In genomic region chr2:197011777-197012641, GRCh38 we compare ENCODE assay signal across 8 cellular contexts.
DNase-seq lines count a peak whose midpoint lies in the region; ATAC-seq and TF ChIP-seq lines count a peak whose summit lies in the region.

No MANE protein-coding gene starts in this region.

- ATAC-seq in GM21367 (IDR thresholded peaks at IDR 0.05; ENCODE audit: unreplicated experiment) (peak; percentile 59), aorta (ENCODE audit: low FRiP score) (no peak), HG02852 (IDR thresholded peaks at IDR 0.05; ENCODE audit: unreplicated experiment) (no peak)

- H3K4me2 ChIP-seq in SU-DHL-6 (ENCODE audit: low read depth, low read length, poor library complexity, severe bottlenecking) = no peak overlapping the region

- no peak overlapping the region for H3K4me3 Mint-ChIP-seq in dendritic cell treated with granulocyte-macrophage colony-stimulating factor and Interleukin-4, amounts not matched to agents 40 ng/mL and 50 ng/mL, for 4 days

- H3K4me3 ChIP-seq in SU-DHL-6 (ENCODE audit: insufficient read depth, low read length, poor library complexity, severe bottlenecking) (no peak overlapping the region), aorta (ENCODE audit: low read length in 2 of 2) (no peak overlapping the region)

- H3K36me3 ChIP-seq in SU-DHL-6 (ENCODE audit: low read length) = no peaks in the 10 kb centered on the region
- peaks cover 0 to 6% of the 10 kb centered on the region in 2 donors for H3K36me3 ChIP-seq in aorta (ENCODE audit: control insufficient read depth in 1 of 2, insufficient read depth in 2 of 2, low read length in 1 of 2)

- no peak overlapping the region for H2AFZ ChIP-seq in SU-DHL-6 (ENCODE audit: low read depth, low read length, severe bottlenecking)

- H3K27me3 ChIP-seq in SU-DHL-6 (ENCODE audit: low read length) (no peaks in the 10 kb centered on the region), aorta (ENCODE audit: control insufficient read depth in 1 of 2, insufficient read depth in 2 of 2, low read length in 1 of 2) (no peaks in the 10 kb centered on the region)

- peak; percentile 71 for TF ChIP-seq CTCF in SU-DHL-6 (IDR thresholded peaks at IDR 0.05; ENCODE audit: insufficient read depth, low read length, poor library complexity, severe bottlenecking)

- no peaks in the 10 kb centered on the region for H3K9me3 ChIP-seq in SU-DHL-6 (ENCODE audit: insufficient read depth, low read length)
- H3K9me3 ChIP-seq in aorta (ENCODE audit: control insufficient read depth, low read length) = no peaks in the 10 kb centered on the region

- no peak overlapping the region for H3K27ac ChIP-seq in SU-DHL-6 (ENCODE audit: low read depth, low read length)
- H3K27ac ChIP-seq in aorta (ENCODE audit: low read depth in 1 of 2, low read length in 2 of 2) = no peak overlapping the region

- H3F3A ChIP-seq in SU-DHL-6 (ENCODE audit: insufficient read depth) = no peaks in the 10 kb centered on the region

- H3K9ac ChIP-seq in SU-DHL-6 (ENCODE audit: low read length) = no peak overlapping the region

- H3K9me3 Mint-ChIP-seq in dendritic cell treated with granulocyte-macrophage colony-stimulating factor and Interleukin-4, amounts not matched to agents 40 ng/mL and 50 ng/mL, for 4 days = no peaks in the 10 kb centered on the region

- no peaks in the 10 kb centered on the region for H3K79me2 ChIP-seq in SU-DHL-6 (ENCODE audit: insufficient read depth, low read length)

- WGBS in aorta, 2 donors = 25 to 26% methylated on average over 5 of the region's 5 CpGs

- no peaks in the 10 kb centered on the region for H4K20me1 ChIP-seq in SU-DHL-6 (ENCODE audit: low read depth, low read length)

- H3K27me3 Mint-ChIP-seq in dendritic cell treated with granulocyte-macrophage colony-stimulating factor and Interleukin-4, amounts not matched to agents 40 ng/mL and 50 ng/mL, for 4 days = no peaks in the 10 kb centered on the region

- peaks cover 5% of the 10 kb centered on the region for H3K4me1 Mint-ChIP-seq in dendritic cell treated with granulocyte-macrophage colony-stimulating factor and Interleukin-4, amounts not matched to agents 40 ng/mL and 50 ng/mL, for 4 days (ENCODE audit: low read depth)

- intact Hi-C loops in dendritic cell treated with granulocyte-macrophage colony-stimulating factor and Interleukin-4, amounts not matched to agents 40 ng/mL and 50 ng/mL, for 4 days (cut with micrococcal nuclease) = loop anchor here (2.0 kb wide), 1 partner anchor 367 kb away; no protein-coding TSS in a partner anchor
- intact Hi-C loops in aorta (cut with DNase I) = loop anchor here (5.0 to 10.0 kb wide), 2 partner anchors 303 to 365 kb away; partner anchors contain the start of gene ANKRD44 (in 2 of the 2)

- peaks cover 93% of the 10 kb centered on the region for H3K36me3 Mint-ChIP-seq in dendritic cell treated with granulocyte-macrophage colony-stimulating factor and Interleukin-4, amounts not matched to agents 40 ng/mL and 50 ng/mL, for 4 days (ENCODE audit: low read depth)

- no peaks in the 10 kb centered on the region for H3K4me1 ChIP-seq in aorta (ENCODE audit: control insufficient read depth in 1 of 2, insufficient read depth in 2 of 2, low read length in 2 of 2)

- H3K9me2 ChIP-seq in SU-DHL-6 (replicated peaks; ENCODE audit: insufficient read depth, low read length) = no peaks in the 10 kb centered on the region

- DNase-seq in DMS53 (lab: John Stamatoyannopoulos, UW) (peak; percentile 75), MV-4-11 (lab: John Stamatoyannopoulos, UW) (peak; percentile 46), lung microvascular endothelial cell (ENCODE audit: low read depth in 2 of 2) (peak; percentile 67 to 72), aorta (no peak)

- H3K27ac Mint-ChIP-seq in dendritic cell treated with granulocyte-macrophage colony-stimulating factor and Interleukin-4, amounts not matched to agents 40 ng/mL and 50 ng/mL, for 4 days = peak overlapping the region; percentile 53

Comparison
In these comparisons a context has a peak if more than half of its experiments do, and no peak if none do; other contexts are left out.
1. DNase-seq: peak in DMS53 (single experiment), MV-4-11 (single experiment) and lung microvascular endothelial cell (2 of 2); none in aorta (0 of 2).